Comparison of ENCODE assay signal across 1 cellular context in the genomic region with DNA sequence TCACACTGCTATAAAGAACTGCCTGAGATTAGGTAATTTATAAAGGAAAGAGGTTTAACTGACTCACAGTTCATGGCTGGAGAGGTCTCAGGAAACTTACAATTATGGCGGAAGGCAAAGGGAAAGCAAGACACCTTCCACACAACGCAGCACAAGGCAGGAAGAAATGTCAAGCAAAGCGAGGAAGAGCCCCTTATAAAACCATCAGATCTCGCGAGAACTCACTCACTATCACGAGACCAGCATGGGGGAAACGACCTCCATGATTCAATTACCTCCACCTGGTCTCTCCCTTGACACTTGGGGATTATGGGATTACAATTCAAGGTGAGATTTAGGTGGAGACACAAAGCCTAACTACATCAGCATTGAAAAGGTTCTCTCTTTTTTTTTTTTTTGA.
TF ChIP-seq lines count a peak whose summit lies in the region.

No MANE protein-coding gene starts in this region.

TF ChIP-seq in IMR-90, 13 proteins besides CTCF, POLR2A, EP300 and RAD21:
- no peak for TF ChIP-seq CEBPB (IDR thresholded peaks at IDR 0.05; ENCODE audit: low read depth, low read length)
- no peak for TF ChIP-seq FOS (IDR thresholded peaks at IDR 0.05; ENCODE audit: low read depth, low read length)
- TF ChIP-seq NFE2L2 (IDR thresholded peaks at IDR 0.05; ENCODE audit: low read depth, low read length), result no peak
